Comparison of ENCODE assay signal across 10 cellular contexts in genomic region chr12:58832-59231, GRCh38. TPM values are rescaled to one million over a fixed set of nuclear protein-coding genes. Genes with fewer than 3 reads are reported as not detected.
"Had no signal": no experiment of that assay in that cellular context is flagged by ENCODE, and none has a peak within 500 bp of the region (broad histone marks: within the 10 kb centered on the region; RNA-seq: fewer than 3 reads in every experiment).

No MANE protein-coding gene starts in this region.

- H3K27ac ChIP-seq: HL-60, KMS-11 had no signal

- H3K4me2 ChIP-seq: KMS-11 had no signal

- FAIRE-seq: HepG2, HTR-8/SVneo had no signal

- H3K9ac ChIP-seq: KMS-11 had no signal

- DNase-seq: IMR-90, KBM-7, KG1 had no signal

- ATAC-seq: HepG2 had no signal

RNA-seq across cellular contexts. Expression of gene IQSEC3, which starts 7.7 kb away (rescaled TPM):
- total RNA-seq: HepG2, HT-29, HT1080, IMR-90 had no signal
- polyA plus RNA-seq: HepG2, IgD-negative memory B cell had no signal
